In genomic region chr7:158832994-158833393, GRCh38 we compare ENCODE assay signal across 23 cellular contexts. TPM values are rescaled to one million over a fixed set of nuclear protein-coding genes. Genes with fewer than 3 reads are reported as not detected.
A peak's percentile ranks its signal among the peaks of the same experiment; 100 is the strongest.
DNase-seq lines count a peak whose midpoint lies in the region; ATAC-seq and TF ChIP-seq lines count a peak whose summit lies in the region.
"Had no signal": no experiment of that assay in that cellular context is flagged by ENCODE, and none has a peak within 500 bp of the region (broad histone marks: within the 10 kb centered on the region; RNA-seq: fewer than 3 reads in every experiment).

No MANE protein-coding gene starts in this region.

- no peak overlapping the region for H3K4me3 Mint-ChIP-seq in osteocyte (ENCODE audit: unreplicated experiment)
- H3K4me3 Mint-ChIP-seq: CD14-positive monocyte; CD4-positive, alpha-beta memory T cell had no signal

- no peaks in the 10 kb centered on the region for H3K36me3 Mint-ChIP-seq in osteocyte (ENCODE audit: unreplicated experiment)
- H3K36me3 Mint-ChIP-seq: CD14-positive monocyte had no signal

- intact Hi-C loops in body of pancreas (cut with DNase I) = no loop called here

- H3K9me3 ChIP-seq in body of pancreas = no peaks in the 10 kb centered on the region
- H3K9me3 ChIP-seq: BE2C, BLaER1 had no signal

- H3K27ac ChIP-seq in body of pancreas = no peak overlapping the region
- H3K27ac ChIP-seq: BLaER1 had no signal

- H3K4me1 Mint-ChIP-seq in osteocyte (ENCODE audit: unreplicated experiment) = peaks cover 6% of the 10 kb centered on the region

- TF ChIP-seq POLR2A in body of pancreas (IDR thresholded peaks at IDR 0.05) = no peak

- H3K27me3 ChIP-seq in body of pancreas = no peaks in the 10 kb centered on the region
- H3K27me3 ChIP-seq: BE2C, BLaER1 had no signal

- H3K9me3 Mint-ChIP-seq in osteocyte (ENCODE audit: unreplicated experiment) = no peaks in the 10 kb centered on the region
- H3K9me3 Mint-ChIP-seq: CD4-positive, CD25-positive, alpha-beta regulatory T cell; CD8-positive, alpha-beta memory T cell had no signal

- no peaks in the 10 kb centered on the region for H3K36me3 ChIP-seq in body of pancreas (replicated peaks in 1 of 2; ENCODE audit: insufficient read depth in 1 of 2, low read depth in 2 of 2)
- H3K36me3 ChIP-seq: BE2C, BLaER1 had no signal

- no peak for TF ChIP-seq CTCF in osteocyte (IDR thresholded peaks at IDR 0.05)
- TF ChIP-seq CTCF in body of pancreas (IDR thresholded peaks at IDR 0.05) = no peak

- 68 to 71% methylated on average over 3 of the region's 3 CpGs for WGBS in body of pancreas, 2 donors

- peaks cover 9% of the 10 kb centered on the region for H3K4me1 ChIP-seq in body of pancreas
- H3K4me1 ChIP-seq: BE2C had no signal

- no peak for ATAC-seq in body of pancreas
- ATAC-seq: GM12878 had no signal

- DNase-seq in activated CD8-positive, alpha-beta memory T cell treated with anti-CD3 and anti-CD28 coated beads, Interleukin-2, amount 50 U/mL, for 48 hours = peak; percentile 26
- DNase-seq in activated CD8-positive, alpha-beta memory T cell treated with anti-CD3 and anti-CD28 coated beads, Interleukin-2, amount 50 U/mL, for 4 hours = no peak
- DNase-seq in osteocyte (ENCODE audit: extremely low spot score, unreplicated experiment) = peak; percentile 19
- no peak for DNase-seq in GM19238 (ENCODE audit: insufficient read length, low spot score)
- no peak for DNase-seq in body of pancreas
- DNase-seq: 8988T; ACHN; BE2C; C1 segment of cervical spinal cord; CD4-positive, alpha-beta memory T cell; CD4-positive, CD25-positive, alpha-beta regulatory T cell; CD8-positive, alpha-beta memory T cell; COR-L47; DMS 273 treated with DMSO at 0.1 percent for 48 hours; DMS153; DMS53; DMS79; DND-41; EL; GDM1 had no signal

- no peak overlapping the region for H3K4me3 ChIP-seq in body of pancreas
- H3K4me3 ChIP-seq: BLaER1, GM12878 had no signal

- H3K27ac Mint-ChIP-seq in osteocyte (ENCODE audit: unreplicated experiment) = no peak overlapping the region
- H3K27ac Mint-ChIP-seq: CD4-positive, CD25-positive, alpha-beta regulatory T cell had no signal

- H3K27me3 Mint-ChIP-seq in osteocyte (ENCODE audit: unreplicated experiment) = no peaks in the 10 kb centered on the region
- H3K27me3 Mint-ChIP-seq: CD4-positive, alpha-beta memory T cell had no signal

RNA-seq across cellular contexts. Expression of gene ESYT2, which starts 3.7 kb away (rescaled TPM):
- total RNA-seq in osteocyte (146 and 156 TPM in 2 replicates), body of pancreas (10 to 100 TPM; 35.9 to 40.5 TPM)

RNA-seq across cellular contexts. Expression of gene DYNC2I1, which starts 23.4 kb away (rescaled TPM):
- total RNA-seq in osteocyte (23.7 and 24.8 TPM in 2 replicates), body of pancreas (10 to 100 TPM; 13.7 to 14.8 TPM)

Comparison
In these comparisons a context has a peak if more than half of its experiments do, and no peak if none do; other contexts are left out.
1. DNase-seq: peak in activated CD8-positive, alpha-beta memory T cell treated with anti-CD3 and anti-CD28 coated beads, Interleukin-2, amount 50 U/mL, for 48 hours (single experiment) and osteocyte (single experiment); none in activated CD8-positive, alpha-beta memory T cell treated with anti-CD3 and anti-CD28 coated beads, Interleukin-2, amount 50 U/mL, for 4 hours (single experiment), GM19238 (single experiment) and body of pancreas (0 of 4).